In the genomic region with DNA sequence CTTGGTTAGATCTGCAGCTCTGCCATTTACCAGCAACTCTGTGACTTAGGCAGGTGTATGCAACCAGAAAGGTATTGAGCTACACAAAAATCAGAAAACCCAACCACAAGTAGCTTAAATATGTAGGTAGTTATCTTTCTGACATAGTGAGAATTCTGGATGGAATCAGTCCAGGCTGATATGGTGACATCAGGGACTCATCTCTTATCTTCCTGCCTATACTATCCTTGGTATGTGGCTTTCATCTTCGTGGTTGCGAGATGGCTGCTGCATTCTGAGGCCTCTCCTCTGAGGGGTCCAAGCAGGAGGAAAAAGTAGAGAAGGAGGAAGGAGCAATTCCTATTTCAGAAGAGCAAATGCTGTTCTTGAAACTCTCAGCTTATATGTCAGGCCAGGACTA, we compare ENCODE assay signal across 31 cellular contexts.
"Had no signal": no experiment of that assay in that cellular context is flagged by ENCODE, and none has a peak within 500 bp of the region (broad histone marks: within the 10 kb centered on the region; RNA-seq: fewer than 3 reads in every experiment).

No MANE protein-coding gene starts in this region.

- H3K9me3 ChIP-seq: ascending aorta, Peyer's patch, SJSA1, SK-N-SH had no signal

- H3K4me2 ChIP-seq: KMS-11, SK-N-SH had no signal

- DNase-seq: activated CD4-positive, alpha-beta memory T cell treated with anti-CD3 and anti-CD28 coated beads for 36 hours; activated CD4-positive, alpha-beta T cell treated with anti-CD3 and anti-CD28 coated beads, Interleukin-2, amount 50 U/mL, for 1 hour; activated CD4-positive, CD25-positive, alpha-beta regulatory T cell; activated effector memory CD4-positive, alpha-beta T cell treated with anti-CD3 and anti-CD28 coated beads, Interleukin-2, amount 50 U/mL, for 16 hours; activated naive CD4-positive, alpha-beta T cell; activated naive CD4-positive, alpha-beta T cell treated with anti-CD3 and anti-CD28 coated beads, Interleukin-2, amount 50 U/mL, for 16 hours; activated naive CD8-positive, alpha-beta T cell treated with anti-CD3 and anti-CD28 coated beads for 36 hours; activated T-cell treated with anti-CD3 and anti-CD28 coated beads, Interleukin-2, amount 50 U/mL, for 1 hour; activated T-cell treated with anti-CD3 and anti-CD28 coated beads, Interleukin-2, amount 50 U/mL, for 72 hours; amniotic stem cell; NCI-H1105; NCI-H1436; NCI-H1694; NCI-H1930; NCI-H2081 treated with DMSO at 0.1 percent for 48 hours; NCI-H345; NCI-H524 treated with DMSO at 0.1 percent for 48 hours; PC-3; Peyer's patch; RPMI8226; SHP77 treated with DMSO at 0.1 percent for 48 hours; SK-N-SH; T-helper 9 cell; WERI-Rb-1 had no signal

- H3K36me3 Mint-ChIP-seq: activated CD4-positive, alpha-beta memory T cell treated with anti-CD3 and anti-CD28 coated beads for 36 hours had no signal

- H3K4me3 ChIP-seq: ascending aorta, cardiac muscle cell, Peyer's patch, SJSA1 had no signal

- H3K27ac Mint-ChIP-seq: activated CD4-positive, alpha-beta memory T cell treated with anti-CD3 and anti-CD28 coated beads for 36 hours; activated naive CD8-positive, alpha-beta T cell treated with anti-CD3 and anti-CD28 coated beads for 36 hours; activated T-cell treated with anti-CD3 and anti-CD28 coated beads, Interleukin-2, amount 50 U/mL, for 72 hours had no signal

- ATAC-seq: activated T-cell treated with anti-CD3 and anti-CD28 coated beads, Interleukin-2, amount 50 U/mL, for 72 hours; activated T-helper 17 cell treated with anti-CD3 and anti-CD28 coated beads, Interleukin-2, amount 50 U/mL, for 72 hours; PC-3 had no signal

- H3K4me3 Mint-ChIP-seq: activated CD4-positive, alpha-beta memory T cell treated with anti-CD3 and anti-CD28 coated beads for 36 hours; activated naive CD8-positive, alpha-beta T cell treated with anti-CD3 and anti-CD28 coated beads for 36 hours; activated T-helper 17 cell treated with anti-CD3 and anti-CD28 coated beads, Interleukin-2, amount 50 U/mL, for 72 hours; central memory CD8-positive, alpha-beta T cell had no signal

- H3K9me3 Mint-ChIP-seq: activated CD4-positive, alpha-beta memory T cell treated with anti-CD3 and anti-CD28 coated beads for 36 hours; activated naive CD8-positive, alpha-beta T cell treated with anti-CD3 and anti-CD28 coated beads for 36 hours; activated T-cell treated with anti-CD3 and anti-CD28 coated beads, Interleukin-2, amount 50 U/mL, for 72 hours; activated T-helper 17 cell treated with anti-CD3 and anti-CD28 coated beads, Interleukin-2, amount 50 U/mL, for 72 hours; central memory CD8-positive, alpha-beta T cell; T-helper 1 cell treated with Interleukin-12 subunit alpha and Interleukin-12 subunit beta and Interleukin-4 antibody, amounts not matched to agents 30 μg/mL and 1 μg/mL, for 36 hours had no signal

- H3K27me3 ChIP-seq: ascending aorta, cardiac muscle cell, Peyer's patch, SJSA1 had no signal

- H3K36me3 ChIP-seq: ascending aorta, cardiac muscle cell, Peyer's patch, SJSA1, WERI-Rb-1 had no signal

- H3K27ac ChIP-seq: ascending aorta, cardiac muscle cell, KMS-11, Peyer's patch, SJSA1, WERI-Rb-1 had no signal

- H3K27me3 Mint-ChIP-seq: activated CD4-positive, alpha-beta memory T cell treated with anti-CD3 and anti-CD28 coated beads for 36 hours; activated T-helper 17 cell treated with anti-CD3 and anti-CD28 coated beads, Interleukin-2, amount 50 U/mL, for 72 hours had no signal

- H3K9ac ChIP-seq: KMS-11, SK-N-SH had no signal
